In genomic region chr2:45013229-45014015, GRCh38 we compare ENCODE assay signal across 9 cellular contexts. TPM values are rescaled to one million over a fixed set of nuclear protein-coding genes. Genes with fewer than 3 reads are reported as not detected.
DNase-seq lines count a peak whose midpoint lies in the region; ATAC-seq and TF ChIP-seq lines count a peak whose summit lies in the region.
"Had no signal": no experiment of that assay in that cellular context is flagged by ENCODE, and none has a peak within 500 bp of the region (broad histone marks: within the 10 kb centered on the region; RNA-seq: fewer than 3 reads in every experiment).

No MANE protein-coding gene starts in this region.

- DNase-seq in cardiac muscle cell (ENCODE audit: low read depth in 1 of 2, low spot score in 1 of 2), result peak; percentile 28 to 29
- DNase-seq in left cardiac atrium, result no peak
- peak; percentile 65 for DNase-seq in ecto neural progenitor cell (ENCODE audit: low spot score)
- no peak for DNase-seq in mesendoderm
- DNase-seq in transverse colon, result no peak
- DNase-seq in activated CD4-positive, alpha-beta T cell treated with anti-CD3 and anti-CD28 coated beads, Interleukin-2, amount 50 U/mL, for 4 hours, result no peak
- no peak for DNase-seq in HK-2 (ENCODE audit: unreplicated experiment)
- DNase-seq: SHP77 had no signal

- TF ChIP-seq POLR2A in transverse colon (IDR thresholded peaks at IDR 0.05), result no peak

- H3K9ac ChIP-seq in mesendoderm (ENCODE audit: low read length), result peak overlapping the region; percentile 65

- WGBS in mesendoderm (ENCODE audit: extremely low coverage, insufficient coverage, low lambda C conversion rate), result no CpG with 5 or more reads among the region's 83 CpGs
- WGBS in transverse colon (ENCODE audit: low coverage in 1 of 2), 2 donors, result 8% methylated on average over 75 of the region's 83 CpGs; no CpG with 5 or more reads in 1 of the 2 donors

- H4K8ac ChIP-seq in mesendoderm (ENCODE audit: low read depth, low read length), result no peak overlapping the region

- intact Hi-C loops in left cardiac atrium (cut with DNase I), result no loop called here
- intact Hi-C loops in transverse colon (cut with DNase I; ENCODE audit: low total_unique reads), result no loop called here

- H3K4me2 ChIP-seq in mesendoderm (ENCODE audit: low read length), result peak overlapping the region; percentile 63

- peak overlapping the region; percentile 83 for H3K56ac ChIP-seq in mesendoderm (ENCODE audit: low read length)

- H3K4me3 ChIP-seq in cardiac muscle cell (peak overlapping the region; percentile 43), mesendoderm (ENCODE audit: low read length) (no peak overlapping the region), transverse colon (peak overlapping the region in 3 of 4 donors; percentile 12 to 44 (median 25))

- H2AK5ac ChIP-seq in mesendoderm (ENCODE audit: low read length), result no peak overlapping the region

- H3K27ac ChIP-seq in cardiac muscle cell (no peak overlapping the region), mesendoderm (ENCODE audit: low read depth, low read length) (no peak overlapping the region), transverse colon (no peak overlapping the region)

- H3K9me3 ChIP-seq in cardiac muscle cell (ENCODE audit: low read depth), result no peaks in the 10 kb centered on the region
- no peaks in the 10 kb centered on the region for H3K9me3 ChIP-seq in transverse colon

- ATAC-seq in left cardiac atrium, result no peak
- no peak for ATAC-seq in HG03025 (IDR thresholded peaks at IDR 0.05; ENCODE audit: low FRiP score, unreplicated experiment)

- H3K4me1 ChIP-seq in cardiac muscle cell (ENCODE audit: low read depth), result peaks cover 7% of the 10 kb centered on the region
- no peaks in the 10 kb centered on the region for H3K4me1 ChIP-seq in mesendoderm (ENCODE audit: control insufficient read depth, low read depth, low read length)
- peaks cover 2 to 40% (median 35%) of the 10 kb centered on the region in 4 donors for H3K4me1 ChIP-seq in transverse colon

- H2BK15ac ChIP-seq in mesendoderm (replicated peaks; ENCODE audit: low read depth), result no peak overlapping the region

- H3K79me1 ChIP-seq in mesendoderm (ENCODE audit: low read length), result no peaks in the 10 kb centered on the region

- in situ Hi-C loops in transverse colon (cut with MboI; ENCODE audit: low pct_ligation_motif_present in 1 of 4, low pct_unique_long_range_greater_than_20kb in 1 of 4, low sequenced_read_pairs in 3 of 4), result no loop called here

- H3K23ac ChIP-seq in mesendoderm (ENCODE audit: low read length), result peak overlapping the region; percentile 57

- H3K36me3 ChIP-seq in cardiac muscle cell, result no peaks in the 10 kb centered on the region
- H3K36me3 ChIP-seq in mesendoderm (ENCODE audit: control insufficient read depth, insufficient read depth, low read length), result no peaks in the 10 kb centered on the region
- H3K36me3 ChIP-seq in transverse colon, result no peaks in the 10 kb centered on the region

- H2BK120ac ChIP-seq in mesendoderm (ENCODE audit: low read depth, low read length), result no peak overlapping the region

- TF ChIP-seq EP300 in transverse colon (IDR thresholded peaks at IDR 0.05; ENCODE audit: low read depth), result no peak

- H4K5ac ChIP-seq in mesendoderm (ENCODE audit: low read length), result no peak overlapping the region

- H3K79me2 ChIP-seq in mesendoderm (ENCODE audit: control insufficient read depth, insufficient read depth, low read length), result no peaks in the 10 kb centered on the region

- TF ChIP-seq CTCF in cardiac muscle cell (IDR thresholded peaks at IDR 0.05; ENCODE audit: low read depth, low read length) (no peak), transverse colon (IDR thresholded peaks at IDR 0.05) (no peak)

- no peak overlapping the region for H3K4ac ChIP-seq in mesendoderm (ENCODE audit: low read depth, low read length)

- no peak overlapping the region for H2BK5ac ChIP-seq in mesendoderm (ENCODE audit: low read length)

- peak overlapping the region; percentile 8 for H3K18ac ChIP-seq in mesendoderm (ENCODE audit: low read length)

- H3K27me3 ChIP-seq in cardiac muscle cell, result peaks cover 68% of the 10 kb centered on the region
- peaks cover 35% of the 10 kb centered on the region for H3K27me3 ChIP-seq in mesendoderm (ENCODE audit: insufficient read depth, low read length, poor library complexity)
- H3K27me3 ChIP-seq in transverse colon, result peaks cover 96% of the 10 kb centered on the region

RNA-seq across cellular contexts. Expression of gene SIX2, which starts 4.2 kb away (rescaled TPM):
- total RNA-seq in cardiac muscle cell, result 0.63 and 0.89 TPM in 2 replicates
- 0.78 and 1.0 TPM in 2 replicates for polyA plus RNA-seq in cardiac muscle cell
- 1 to 10 TPM; 1.0 to 1.3 TPM for total RNA-seq in left cardiac atrium
- 1.1 TPM for polyA plus RNA-seq in mesendoderm (2013, experiment 1 of 2)
- polyA plus RNA-seq in mesendoderm (2013, experiment 2 of 2), result 1.0 TPM
- under 1 TPM in 2 of 4 donors, not detected in 2; 0.14 to 0.32 TPM for total RNA-seq in transverse colon

Comparison
In these comparisons a context has a peak if more than half of its experiments do, and no peak if none do; other contexts are left out.
1. DNase-seq: peak in cardiac muscle cell (2 of 2) and ecto neural progenitor cell (single experiment); none in left cardiac atrium (single experiment), mesendoderm (single experiment), transverse colon (single experiment), activated CD4-positive, alpha-beta T cell treated with anti-CD3 and anti-CD28 coated beads, Interleukin-2, amount 50 U/mL, for 4 hours (0 of 2) and HK-2 (single experiment).